ENCODE assay signal across 1 cellular context in the genomic region with DNA sequence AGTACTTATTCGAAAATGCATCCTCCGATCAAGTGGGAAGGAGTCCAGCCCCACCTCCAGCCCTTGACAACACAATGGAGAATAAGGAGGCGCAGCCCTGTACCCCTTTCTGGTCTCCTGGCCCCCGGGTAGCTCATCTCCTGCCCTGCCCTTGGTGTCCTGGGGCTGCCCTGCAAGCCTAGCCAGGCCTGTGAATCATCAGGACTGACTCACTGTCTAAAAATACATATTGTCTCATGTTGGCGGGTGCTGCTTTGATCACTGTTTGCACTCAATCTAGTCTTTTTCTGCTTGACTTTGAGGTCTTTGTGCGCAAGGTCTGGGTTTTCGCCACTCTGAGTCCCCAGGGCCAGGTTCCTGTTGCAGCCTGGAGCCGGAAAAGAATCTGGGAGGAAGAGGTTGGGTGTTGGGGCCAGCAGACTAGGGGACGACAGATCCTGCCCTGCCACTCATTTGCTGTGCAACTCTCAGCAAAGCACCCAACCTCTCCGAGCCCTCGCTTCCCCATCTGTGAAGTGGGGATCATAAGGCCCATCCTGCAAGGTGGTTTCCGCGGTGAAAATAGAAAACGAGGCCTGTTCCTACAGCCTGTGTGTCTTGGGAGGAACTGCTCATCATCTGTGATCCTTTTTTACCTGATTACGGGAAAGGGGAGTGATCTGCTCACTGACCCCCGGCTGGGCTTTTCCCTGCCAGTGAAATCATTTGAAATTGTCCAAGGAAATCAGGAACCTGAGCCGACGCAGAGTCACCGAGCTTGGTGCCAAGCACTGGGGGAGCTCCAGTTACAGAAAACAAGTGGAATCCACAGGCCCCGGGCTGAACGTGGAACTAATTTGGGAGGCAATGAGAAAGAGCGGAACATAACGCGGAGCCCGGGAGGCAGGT.
TF ChIP-seq lines count a peak whose summit lies in the region.

No MANE protein-coding gene starts in this region.

TF ChIP-seq in HepG2, 621 proteins besides CTCF, POLR2A, EP300 and RAD21 (continued from another document and continues in another):
- TF ChIP-seq, protein P1, sequence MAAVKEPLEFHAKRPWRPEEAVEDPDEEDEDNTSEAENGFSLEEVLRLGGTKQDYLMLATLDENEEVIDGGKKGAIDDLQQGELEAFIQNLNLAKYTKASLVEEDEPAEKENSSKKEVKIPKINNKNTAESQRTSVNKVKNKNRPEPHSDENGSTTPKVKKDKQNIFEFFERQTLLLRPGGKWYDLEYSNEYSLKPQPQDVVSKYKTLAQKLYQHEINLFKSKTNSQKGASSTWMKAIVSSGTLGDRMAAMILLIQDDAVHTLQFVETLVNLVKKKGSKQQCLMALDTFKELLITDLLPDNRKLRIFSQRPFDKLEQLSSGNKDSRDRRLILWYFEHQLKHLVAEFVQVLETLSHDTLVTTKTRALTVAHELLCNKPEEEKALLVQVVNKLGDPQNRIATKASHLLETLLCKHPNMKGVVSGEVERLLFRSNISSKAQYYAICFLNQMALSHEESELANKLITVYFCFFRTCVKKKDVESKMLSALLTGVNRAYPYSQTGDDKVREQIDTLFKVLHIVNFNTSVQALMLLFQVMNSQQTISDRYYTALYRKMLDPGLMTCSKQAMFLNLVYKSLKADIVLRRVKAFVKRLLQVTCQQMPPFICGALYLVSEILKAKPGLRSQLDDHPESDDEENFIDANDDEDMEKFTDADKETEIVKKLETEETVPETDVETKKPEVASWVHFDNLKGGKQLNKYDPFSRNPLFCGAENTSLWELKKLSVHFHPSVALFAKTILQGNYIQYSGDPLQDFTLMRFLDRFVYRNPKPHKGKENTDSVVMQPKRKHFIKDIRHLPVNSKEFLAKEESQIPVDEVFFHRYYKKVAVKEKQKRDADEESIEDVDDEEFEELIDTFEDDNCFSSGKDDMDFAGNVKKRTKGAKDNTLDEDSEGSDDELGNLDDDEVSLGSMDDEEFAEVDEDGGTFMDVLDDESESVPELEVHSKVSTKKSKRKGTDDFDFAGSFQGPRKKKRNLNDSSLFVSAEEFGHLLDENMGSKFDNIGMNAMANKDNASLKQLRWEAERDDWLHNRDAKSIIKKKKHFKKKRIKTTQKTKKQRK (IDR thresholded peaks at IDR 0.05; ENCODE audit: low read length), result no peak
- TF ChIP-seq SIX1 (CRISPR knock-in tag; IDR thresholded peaks at IDR 0.05; ENCODE audit: borderline replicate concordance), result 0 out of 2 replicates have a peak, but pooled peaks have one; percentile 71
- TF ChIP-seq, protein P2, sequence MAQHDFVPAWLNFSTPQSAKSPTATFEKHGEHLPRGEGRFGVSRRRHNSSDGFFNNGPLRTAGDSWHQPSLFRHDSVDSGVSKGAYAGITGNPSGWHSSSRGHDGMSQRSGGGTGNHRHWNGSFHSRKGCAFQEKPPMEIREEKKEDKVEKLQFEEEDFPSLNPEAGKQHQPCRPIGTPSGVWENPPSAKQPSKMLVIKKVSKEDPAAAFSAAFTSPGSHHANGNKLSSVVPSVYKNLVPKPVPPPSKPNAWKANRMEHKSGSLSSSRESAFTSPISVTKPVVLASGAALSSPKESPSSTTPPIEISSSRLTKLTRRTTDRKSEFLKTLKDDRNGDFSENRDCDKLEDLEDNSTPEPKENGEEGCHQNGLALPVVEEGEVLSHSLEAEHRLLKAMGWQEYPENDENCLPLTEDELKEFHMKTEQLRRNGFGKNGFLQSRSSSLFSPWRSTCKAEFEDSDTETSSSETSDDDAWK (CRISPR knock-in tag; IDR thresholded peaks at IDR 0.05), result no peak
- peak; percentile 23; the same call in 1 of the 2 replicates for TF ChIP-seq KLF12 (CRISPR knock-in tag; IDR thresholded peaks at IDR 0.05; ENCODE audit: borderline replicate concordance)
- TF ChIP-seq CAMTA2 (CRISPR knock-in tag; IDR thresholded peaks at IDR 0.05; ENCODE audit: borderline replicate concordance), result no peak
- peak; percentile 76 for TF ChIP-seq ZFX (CRISPR knock-in tag; IDR thresholded peaks at IDR 0.05; ENCODE audit: low read depth)
- peak; percentile 86; the same call in 1 of the 2 replicates for TF ChIP-seq ESRRA (CRISPR knock-in tag; IDR thresholded peaks at IDR 0.05; ENCODE audit: low read depth)
- TF ChIP-seq ZNF432 (CRISPR knock-in tag; IDR thresholded peaks at IDR 0.05; ENCODE audit: borderline replicate concordance), result no peak
- peak; percentile 91; the same call in 1 of the 2 replicates for TF ChIP-seq CC2D1A (CRISPR knock-in tag; IDR thresholded peaks at IDR 0.05)
- no peak for TF ChIP-seq ZSCAN5A (CRISPR knock-in tag; IDR thresholded peaks at IDR 0.05; ENCODE audit: borderline replicate concordance)
- TF ChIP-seq ZNF652 (CRISPR knock-in tag; IDR thresholded peaks at IDR 0.05; ENCODE audit: borderline replicate concordance, low read depth), result no peak
- TF ChIP-seq, protein P3, sequence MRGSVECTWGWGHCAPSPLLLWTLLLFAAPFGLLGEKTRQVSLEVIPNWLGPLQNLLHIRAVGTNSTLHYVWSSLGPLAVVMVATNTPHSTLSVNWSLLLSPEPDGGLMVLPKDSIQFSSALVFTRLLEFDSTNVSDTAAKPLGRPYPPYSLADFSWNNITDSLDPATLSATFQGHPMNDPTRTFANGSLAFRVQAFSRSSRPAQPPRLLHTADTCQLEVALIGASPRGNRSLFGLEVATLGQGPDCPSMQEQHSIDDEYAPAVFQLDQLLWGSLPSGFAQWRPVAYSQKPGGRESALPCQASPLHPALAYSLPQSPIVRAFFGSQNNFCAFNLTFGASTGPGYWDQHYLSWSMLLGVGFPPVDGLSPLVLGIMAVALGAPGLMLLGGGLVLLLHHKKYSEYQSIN (CRISPR knock-in tag; IDR thresholded peaks at IDR 0.05; ENCODE audit: borderline replicate concordance), result no peak
- peak; percentile 33; the same call in 1 of the 2 replicates for TF ChIP-seq TAF1 (CRISPR knock-in tag; IDR thresholded peaks at IDR 0.05)
- 0 out of 2 replicates have a peak, but pooled peaks have one; percentile 80 for TF ChIP-seq TP53 (CRISPR knock-in tag; conservative IDR thresholded peaks at IDR 0.05)
- no peak; the same call in 1 of the 2 replicates for TF ChIP-seq THAP7 (CRISPR knock-in tag; IDR thresholded peaks at IDR 0.05)
- TF ChIP-seq FOXA1 (IDR thresholded peaks at IDR 0.05), result peak; percentile 44; the same call in 1 of the 2 replicates
- peak; percentile 87; the same call in 1 of the 2 replicates for TF ChIP-seq FOXA1 (CRISPR knock-in tag; IDR thresholded peaks at IDR 0.05)
- no peak for TF ChIP-seq ETV6 (CRISPR knock-in tag; conservative IDR thresholded peaks at IDR 0.05)
- peak; percentile 84 for TF ChIP-seq KAT7 (CRISPR knock-in tag; IDR thresholded peaks at IDR 0.05; ENCODE audit: borderline replicate concordance)
- TF ChIP-seq ASH2L (IDR thresholded peaks at IDR 0.05; ENCODE audit: insufficient read length, low read depth, low read length), result peak; percentile 84
- peak; percentile 97 for TF ChIP-seq PAXIP1 (CRISPR knock-in tag; conservative IDR thresholded peaks at IDR 0.05)
- TF ChIP-seq, protein P4, sequence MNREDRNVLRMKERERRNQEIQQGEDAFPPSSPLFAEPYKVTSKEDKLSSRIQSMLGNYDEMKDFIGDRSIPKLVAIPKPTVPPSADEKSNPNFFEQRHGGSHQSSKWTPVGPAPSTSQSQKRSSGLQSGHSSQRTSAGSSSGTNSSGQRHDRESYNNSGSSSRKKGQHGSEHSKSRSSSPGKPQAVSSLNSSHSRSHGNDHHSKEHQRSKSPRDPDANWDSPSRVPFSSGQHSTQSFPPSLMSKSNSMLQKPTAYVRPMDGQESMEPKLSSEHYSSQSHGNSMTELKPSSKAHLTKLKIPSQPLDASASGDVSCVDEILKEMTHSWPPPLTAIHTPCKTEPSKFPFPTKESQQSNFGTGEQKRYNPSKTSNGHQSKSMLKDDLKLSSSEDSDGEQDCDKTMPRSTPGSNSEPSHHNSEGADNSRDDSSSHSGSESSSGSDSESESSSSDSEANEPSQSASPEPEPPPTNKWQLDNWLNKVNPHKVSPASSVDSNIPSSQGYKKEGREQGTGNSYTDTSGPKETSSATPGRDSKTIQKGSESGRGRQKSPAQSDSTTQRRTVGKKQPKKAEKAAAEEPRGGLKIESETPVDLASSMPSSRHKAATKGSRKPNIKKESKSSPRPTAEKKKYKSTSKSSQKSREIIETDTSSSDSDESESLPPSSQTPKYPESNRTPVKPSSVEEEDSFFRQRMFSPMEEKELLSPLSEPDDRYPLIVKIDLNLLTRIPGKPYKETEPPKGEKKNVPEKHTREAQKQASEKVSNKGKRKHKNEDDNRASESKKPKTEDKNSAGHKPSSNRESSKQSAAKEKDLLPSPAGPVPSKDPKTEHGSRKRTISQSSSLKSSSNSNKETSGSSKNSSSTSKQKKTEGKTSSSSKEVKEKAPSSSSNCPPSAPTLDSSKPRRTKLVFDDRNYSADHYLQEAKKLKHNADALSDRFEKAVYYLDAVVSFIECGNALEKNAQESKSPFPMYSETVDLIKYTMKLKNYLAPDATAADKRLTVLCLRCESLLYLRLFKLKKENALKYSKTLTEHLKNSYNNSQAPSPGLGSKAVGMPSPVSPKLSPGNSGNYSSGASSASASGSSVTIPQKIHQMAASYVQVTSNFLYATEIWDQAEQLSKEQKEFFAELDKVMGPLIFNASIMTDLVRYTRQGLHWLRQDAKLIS (CRISPR knock-in tag; IDR thresholded peaks at IDR 0.05), result no peak
- peak; percentile 49; the same call in 1 of the 2 replicates for TF ChIP-seq ZC3H13 (CRISPR knock-in tag; IDR thresholded peaks at IDR 0.05)
- peak; percentile 97 for TF ChIP-seq MTA1 (CRISPR knock-in tag; IDR thresholded peaks at IDR 0.05; ENCODE audit: borderline replicate concordance)
- no peak for TF ChIP-seq ZNF367 (CRISPR knock-in tag; IDR thresholded peaks at IDR 0.05; ENCODE audit: borderline replicate concordance)
- no peak for TF ChIP-seq ZNF446 (CRISPR knock-in tag; IDR thresholded peaks at IDR 0.05)
- 0 out of 2 replicates have a peak, but pooled peaks have one; percentile 43 for TF ChIP-seq ZNF326 (CRISPR knock-in tag; IDR thresholded peaks at IDR 0.05; ENCODE audit: borderline replicate concordance)
- TF ChIP-seq ZFP36L2 (CRISPR knock-in tag; IDR thresholded peaks at IDR 0.05), result 0 out of 2 replicates have a peak, but pooled peaks have one; percentile 36
- TF ChIP-seq, protein P5, sequence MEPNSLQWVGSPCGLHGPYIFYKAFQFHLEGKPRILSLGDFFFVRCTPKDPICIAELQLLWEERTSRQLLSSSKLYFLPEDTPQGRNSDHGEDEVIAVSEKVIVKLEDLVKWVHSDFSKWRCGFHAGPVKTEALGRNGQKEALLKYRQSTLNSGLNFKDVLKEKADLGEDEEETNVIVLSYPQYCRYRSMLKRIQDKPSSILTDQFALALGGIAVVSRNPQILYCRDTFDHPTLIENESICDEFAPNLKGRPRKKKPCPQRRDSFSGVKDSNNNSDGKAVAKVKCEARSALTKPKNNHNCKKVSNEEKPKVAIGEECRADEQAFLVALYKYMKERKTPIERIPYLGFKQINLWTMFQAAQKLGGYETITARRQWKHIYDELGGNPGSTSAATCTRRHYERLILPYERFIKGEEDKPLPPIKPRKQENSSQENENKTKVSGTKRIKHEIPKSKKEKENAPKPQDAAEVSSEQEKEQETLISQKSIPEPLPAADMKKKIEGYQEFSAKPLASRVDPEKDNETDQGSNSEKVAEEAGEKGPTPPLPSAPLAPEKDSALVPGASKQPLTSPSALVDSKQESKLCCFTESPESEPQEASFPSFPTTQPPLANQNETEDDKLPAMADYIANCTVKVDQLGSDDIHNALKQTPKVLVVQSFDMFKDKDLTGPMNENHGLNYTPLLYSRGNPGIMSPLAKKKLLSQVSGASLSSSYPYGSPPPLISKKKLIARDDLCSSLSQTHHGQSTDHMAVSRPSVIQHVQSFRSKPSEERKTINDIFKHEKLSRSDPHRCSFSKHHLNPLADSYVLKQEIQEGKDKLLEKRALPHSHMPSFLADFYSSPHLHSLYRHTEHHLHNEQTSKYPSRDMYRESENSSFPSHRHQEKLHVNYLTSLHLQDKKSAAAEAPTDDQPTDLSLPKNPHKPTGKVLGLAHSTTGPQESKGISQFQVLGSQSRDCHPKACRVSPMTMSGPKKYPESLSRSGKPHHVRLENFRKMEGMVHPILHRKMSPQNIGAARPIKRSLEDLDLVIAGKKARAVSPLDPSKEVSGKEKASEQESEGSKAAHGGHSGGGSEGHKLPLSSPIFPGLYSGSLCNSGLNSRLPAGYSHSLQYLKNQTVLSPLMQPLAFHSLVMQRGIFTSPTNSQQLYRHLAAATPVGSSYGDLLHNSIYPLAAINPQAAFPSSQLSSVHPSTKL (CRISPR knock-in tag; IDR thresholded peaks at IDR 0.05), result peak; percentile 93; the same call in 1 of the 2 replicates
- peak; percentile 63; the same call in 1 of the 2 replicates for TF ChIP-seq ZNF3 (CRISPR knock-in tag; IDR thresholded peaks at IDR 0.05)
